ENCODE assay signal across 22 cellular contexts in the genomic region with DNA sequence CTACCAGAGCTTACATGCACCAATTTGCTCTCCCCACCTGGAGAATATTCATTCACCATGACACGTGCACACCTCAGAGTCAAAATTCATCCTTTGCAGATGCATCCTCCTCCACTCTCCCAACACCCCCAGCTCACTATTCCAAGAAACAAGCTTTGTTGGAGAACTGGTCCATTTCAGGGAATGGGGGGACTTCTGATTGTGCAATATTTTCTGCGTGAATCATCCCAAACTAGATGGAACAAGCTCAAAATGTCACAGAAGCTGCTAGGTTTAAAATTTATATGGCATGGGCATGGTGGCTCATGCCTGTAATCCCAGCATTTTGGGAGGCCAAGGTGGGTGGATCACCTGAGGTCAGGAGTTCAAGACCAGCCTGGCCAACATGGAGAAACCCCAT. TPM values are rescaled to one million over a fixed set of nuclear protein-coding genes. Genes with fewer than 3 reads are reported as not detected.
"Had no signal": no experiment of that assay in that cellular context is flagged by ENCODE, and none has a peak within 500 bp of the region (broad histone marks: within the 10 kb centered on the region; RNA-seq: fewer than 3 reads in every experiment).

No MANE protein-coding gene starts in this region.

- H3K27ac ChIP-seq: brain microvascular endothelial cell, colonic mucosa, dorsolateral prefrontal cortex, epithelial cell of prostate, heart right ventricle, right atrium auricular region, WERI-Rb-1 had no signal

- H3K27me3 ChIP-seq: thyroid gland had no signal

- H3K36me3 ChIP-seq: brain microvascular endothelial cell, colonic mucosa, heart right ventricle, right atrium auricular region, thyroid gland, WERI-Rb-1 had no signal

- H3K9me3 ChIP-seq: colonic mucosa, heart right ventricle, right atrium auricular region, thyroid gland had no signal

- H3K4me3 ChIP-seq: colonic mucosa, dorsolateral prefrontal cortex, heart right ventricle, lung, right atrium auricular region, thyroid gland had no signal

- DNase-seq: activated CD4-positive, alpha-beta T cell treated with anti-CD3 and anti-CD28 coated beads for 1 hour; activated gamma-delta T cell treated with Interleukin-2 at 50 U/mL for 16 hours; activated T-cell treated with anti-CD3 and anti-CD28 coated beads, Interleukin-2, amount 50 U/mL, for 1 hour; anterior cingulate cortex; brain microvascular endothelial cell; colonic mucosa; dorsolateral prefrontal cortex; endodermal cell; heart right ventricle; islet precursor cell; left colon; naive thymus-derived CD8-positive, alpha-beta T cell; stimulated activated CD4-positive, alpha-beta T cell treated with anti-CD3 and anti-CD28 coated beads, Interleukin-4, amount 100 ng/mL, for 24 hours; stimulated activated naive CD8-positive, alpha-beta T cell treated with anti-CD3 and anti-CD28 coated beads, Interleukin-15, Interleukin-2, amounts not matched to agents 100 U/mL and 50 U/mL, for 24 hours; substantia nigra; T-cell; thyroid gland; WERI-Rb-1 had no signal

- FAIRE-seq: TTC549 had no signal

- ATAC-seq: heart right ventricle; left colon; naive thymus-derived CD8-positive, alpha-beta T cell; stimulated activated naive CD8-positive, alpha-beta T cell treated with anti-CD3 and anti-CD28 coated beads, Interleukin-15, Interleukin-2, amounts not matched to agents 100 U/mL and 50 U/mL, for 24 hours; T-cell had no signal

RNA-seq across cellular contexts. Expression of gene GLDC, which starts 3.6 kb away (rescaled TPM):
- total RNA-seq: heart right ventricle; naive thymus-derived CD8-positive, alpha-beta T cell had no signal
